Comparison of ENCODE assay signal across 25 cellular contexts in genomic region chr12:27194644-27195043, GRCh38. TPM values are rescaled to one million over a fixed set of nuclear protein-coding genes. Genes with fewer than 3 reads are reported as not detected.
DNase-seq lines count a peak whose midpoint lies in the region; ATAC-seq and TF ChIP-seq lines count a peak whose summit lies in the region.
"Had no signal": no experiment of that assay in that cellular context is flagged by ENCODE, and none has a peak within 500 bp of the region (broad histone marks: within the 10 kb centered on the region; RNA-seq: fewer than 3 reads in every experiment).

No MANE protein-coding gene starts in this region.

- no peak overlapping the region for H3K18ac ChIP-seq in trophoblast cell (ENCODE audit: low read length)

- DNase-seq in left ventricle myocardium inferior (no peak), left cardiac atrium (no peak), esophagus squamous epithelium (lab: John Stamatoyannopoulos, UW) (no peak), trophoblast cell (no peak), aorta (no peak), body of pancreas (no peak)
- DNase-seq in activated CD8-positive, alpha-beta memory T cell treated with anti-CD3 and anti-CD28 coated beads, Interleukin-2, amount 10 ng/mL, durations not matched to agents 7 days and 5 days = no peak
- DNase-seq in effector memory CD8-positive, alpha-beta T cell = no peak
- DNase-seq: activated CD4-positive, alpha-beta T cell treated with anti-CD3 and anti-CD28 coated beads for 4 hours; activated T-cell treated with anti-CD3 and anti-CD28 coated beads, Interleukin-2, amount 50 U/mL, for 48 hours; CD4-positive, CD25-positive, alpha-beta regulatory T cell; colonic mucosa; effector memory CD4-positive, alpha-beta T cell; foreskin melanocyte; immature natural killer cell; KG1; NCI-H1105 treated with DMSO at 0.1 percent for 48 hours; NCI-H2029 treated with DMSO at 0.1 percent for 48 hours; NCI-H345; OCI-M1; ovary; stimulated activated CD4-positive, alpha-beta T cell treated with anti-CD3 and anti-CD28 coated beads, Interleukin-12 subunit alpha, Interleukin-12 subunit beta, amount 100 ng/mL, for 4 hours; stimulated activated CD4-positive, alpha-beta T cell treated with anti-CD3 and anti-CD28 coated beads, Interleukin-4, amount 100 ng/mL, for 1 hour had no signal

- no peaks in the 10 kb centered on the region for H3K9me3 ChIP-seq in left ventricle myocardium inferior (replicated peaks)
- H3K9me3 ChIP-seq in esophagus squamous epithelium = no peaks in the 10 kb centered on the region
- H3K9me3 ChIP-seq in trophoblast cell (ENCODE audit: insufficient read depth, low read depth, low read length) = no peaks in the 10 kb centered on the region
- no peaks in the 10 kb centered on the region for H3K9me3 ChIP-seq in aorta (ENCODE audit: control insufficient read depth, low read length)
- no peaks in the 10 kb centered on the region for H3K9me3 ChIP-seq in body of pancreas
- H3K9me3 ChIP-seq: colonic mucosa, MG63, ovary had no signal

- WGBS in esophagus squamous epithelium, 2 donors = 70 to 78% methylated on average over 2 of the region's 2 CpGs
- whole genome bisulfite sequencing in trophoblast cell (ENCODE audit: extremely low coverage, insufficient coverage, insufficient read length) = no CpG with 5 or more reads among the region's 2 CpGs
- 67 to 73% methylated on average over 2 of the region's 2 CpGs for WGBS in aorta, 2 donors
- WGBS in body of pancreas, 2 donors = 70 to 85% methylated on average over 2 of the region's 2 CpGs

- H3K4me1 Mint-ChIP-seq in activated CD8-positive, alpha-beta memory T cell treated with anti-CD3 and anti-CD28 coated beads, Interleukin-2, amount 10 ng/mL, durations not matched to agents 7 days and 5 days = no peaks in the 10 kb centered on the region
- no peaks in the 10 kb centered on the region for H3K4me1 Mint-ChIP-seq in effector memory CD8-positive, alpha-beta T cell (ENCODE audit: low read depth in 2 of 2)
- H3K4me1 Mint-ChIP-seq: CD4-positive, CD25-positive, alpha-beta regulatory T cell; immature natural killer cell had no signal

- no peaks in the 10 kb centered on the region for H3K9me3 Mint-ChIP-seq in activated CD8-positive, alpha-beta memory T cell treated with anti-CD3 and anti-CD28 coated beads, Interleukin-2, amount 10 ng/mL, durations not matched to agents 7 days and 5 days (ENCODE audit: low read depth)
- no peaks in the 10 kb centered on the region for H3K9me3 Mint-ChIP-seq in effector memory CD8-positive, alpha-beta T cell
- H3K9me3 Mint-ChIP-seq: immature natural killer cell, nephron had no signal

- H3K36me3 ChIP-seq in left ventricle myocardium inferior = no peaks in the 10 kb centered on the region
- H3K36me3 ChIP-seq in esophagus squamous epithelium = no peaks in the 10 kb centered on the region
- no peaks in the 10 kb centered on the region for H3K36me3 ChIP-seq in trophoblast cell (ENCODE audit: control insufficient read depth in 1 of 2, insufficient read depth in 2 of 2, low read length in 2 of 2)
- no peaks in the 10 kb centered on the region for H3K36me3 ChIP-seq in aorta (ENCODE audit: control insufficient read depth in 1 of 2, insufficient read depth in 2 of 2, low read length in 1 of 2)
- H3K36me3 ChIP-seq in body of pancreas (replicated peaks in 1 of 2; ENCODE audit: insufficient read depth in 1 of 2, low read depth in 2 of 2) = no peaks in the 10 kb centered on the region
- H3K36me3 ChIP-seq: colonic mucosa, MG63, ovary had no signal

- CTCF ChIA-PET in activated CD8-positive, alpha-beta memory T cell treated with anti-CD3 and anti-CD28 coated beads, Interleukin-2, amount 10 ng/mL, durations not matched to agents 7 days and 5 days (lab: Charles Lee) = no interaction called here

- H2AFZ ChIP-seq in trophoblast cell (ENCODE audit: insufficient read depth, low read length, poor library complexity) = no peak overlapping the region

- H3K27ac Mint-ChIP-seq in activated CD8-positive, alpha-beta memory T cell treated with anti-CD3 and anti-CD28 coated beads, Interleukin-2, amount 10 ng/mL, durations not matched to agents 7 days and 5 days = no peak overlapping the region
- no peak overlapping the region for H3K27ac Mint-ChIP-seq in effector memory CD8-positive, alpha-beta T cell
- H3K27ac Mint-ChIP-seq: CD4-positive, CD25-positive, alpha-beta regulatory T cell; immature natural killer cell; nephron had no signal

- peak overlapping the region; percentile 85 for H3K27ac ChIP-seq in left ventricle myocardium inferior (replicated peaks)
- H3K27ac ChIP-seq in esophagus squamous epithelium = peak overlapping the region; percentile 21 to 83 (median 72)
- peak overlapping the region; percentile 74 for H3K27ac ChIP-seq in trophoblast cell (ENCODE audit: low read depth, low read length)
- peak overlapping the region; percentile 86 to 99 for H3K27ac ChIP-seq in aorta (ENCODE audit: low read depth in 1 of 2, low read length in 2 of 2)
- H3K27ac ChIP-seq in body of pancreas = no peak overlapping the region
- H3K27ac ChIP-seq: colonic mucosa, ovary had no signal

- H3K4me3 ChIP-seq in left ventricle myocardium inferior (no peak overlapping the region), esophagus squamous epithelium (no peak overlapping the region), trophoblast cell (ENCODE audit: low read depth, low read length) (no peak overlapping the region), aorta (ENCODE audit: low read length in 2 of 2) (no peak overlapping the region), body of pancreas (no peak overlapping the region)
- H3K4me3 ChIP-seq: colonic mucosa, MG63, ovary had no signal

- no peaks in the 10 kb centered on the region for H3K36me3 Mint-ChIP-seq in activated CD8-positive, alpha-beta memory T cell treated with anti-CD3 and anti-CD28 coated beads, Interleukin-2, amount 10 ng/mL, durations not matched to agents 7 days and 5 days
- H3K36me3 Mint-ChIP-seq in effector memory CD8-positive, alpha-beta T cell (ENCODE audit: insufficient read depth) = no peaks in the 10 kb centered on the region
- H3K36me3 Mint-ChIP-seq: immature natural killer cell had no signal

- H3K4me1 ChIP-seq in left ventricle myocardium inferior (peaks cover 46% of the 10 kb centered on the region), esophagus squamous epithelium (peaks cover 0 to 32% (median 7%) of the 10 kb centered on the region in 3 donors), trophoblast cell (ENCODE audit: control insufficient read depth in 1 of 2, insufficient read depth in 2 of 2, low read length in 2 of 2) (peaks cover 2 to 16% of the 10 kb centered on the region in 2 experiments), aorta (ENCODE audit: control insufficient read depth in 1 of 2, insufficient read depth in 2 of 2, low read length in 2 of 2) (peaks cover 2 to 9% of the 10 kb centered on the region in 2 donors), body of pancreas (peaks cover 26% of the 10 kb centered on the region)

- no peak overlapping the region for H3K4me3 Mint-ChIP-seq in activated CD8-positive, alpha-beta memory T cell treated with anti-CD3 and anti-CD28 coated beads, Interleukin-2, amount 10 ng/mL, durations not matched to agents 7 days and 5 days
- H3K4me3 Mint-ChIP-seq in effector memory CD8-positive, alpha-beta T cell = no peak overlapping the region
- H3K4me3 Mint-ChIP-seq: CD4-positive, CD25-positive, alpha-beta regulatory T cell; immature natural killer cell; nephron had no signal

- peak overlapping the region; percentile 71 for H4K91ac ChIP-seq in trophoblast cell (ENCODE audit: low read depth, low read length)

- H3K79me2 ChIP-seq in trophoblast cell (ENCODE audit: control insufficient read depth, insufficient read depth, low read length, poor library complexity) = no peaks in the 10 kb centered on the region

- no peak for TF ChIP-seq CTCF in left ventricle myocardium inferior (IDR thresholded peaks at IDR 0.05; ENCODE audit: borderline replicate concordance)
- TF ChIP-seq CTCF in esophagus squamous epithelium (IDR thresholded peaks at IDR 0.05) = no peak
- no peak for TF ChIP-seq CTCF in body of pancreas (IDR thresholded peaks at IDR 0.05)

- no peak overlapping the region for H3K4me2 ChIP-seq in trophoblast cell (ENCODE audit: low read length)

- no peak overlapping the region for H3K4ac ChIP-seq in trophoblast cell (ENCODE audit: low read depth, low read length)

- H3K79me1 ChIP-seq in trophoblast cell (ENCODE audit: low read length) = peaks cover 13% of the 10 kb centered on the region

- peak overlapping the region; percentile 5 for H2BK120ac ChIP-seq in trophoblast cell (ENCODE audit: insufficient read depth, low read length, poor library complexity)

- intact Hi-C loops in left ventricle myocardium inferior (cut with micrococcal nuclease) (no loop called here), left cardiac atrium (cut with DNase I) (loop anchor here in 1 of 2 donors (5.0 kb wide), 1 partner anchor 48 kb away; the partner anchor contains the start of gene STK38L), esophagus squamous epithelium (cut with DNase I) (no loop called here), aorta (cut with DNase I) (loop anchor here (2.0 to 5.0 kb wide), 2 partner anchors 48 to 50 kb away; partner anchors contain the start of gene STK38L (in 2 of the 2)), body of pancreas (cut with DNase I) (no loop called here)

- TF ChIP-seq POLR2A in esophagus squamous epithelium (IDR thresholded peaks at IDR 0.05) (no peak), body of pancreas (IDR thresholded peaks at IDR 0.05) (no peak)

- H3K14ac ChIP-seq in trophoblast cell (ENCODE audit: low read length) = no peak overlapping the region

- H3K23ac ChIP-seq in trophoblast cell (ENCODE audit: low read length) = no peak overlapping the region

- H3K27me3 ChIP-seq in left ventricle myocardium inferior (ENCODE audit: low read depth) (no peaks in the 10 kb centered on the region), esophagus squamous epithelium (no peaks in the 10 kb centered on the region), trophoblast cell (ENCODE audit: insufficient read depth, low read length) (no peaks in the 10 kb centered on the region), aorta (ENCODE audit: control insufficient read depth in 1 of 2, insufficient read depth in 2 of 2, low read length in 1 of 2) (no peaks in the 10 kb centered on the region), body of pancreas (no peaks in the 10 kb centered on the region)
- H3K27me3 ChIP-seq: colonic mucosa, MG63, ovary had no signal

- no peak overlapping the region for H2AK5ac ChIP-seq in trophoblast cell (ENCODE audit: low read length)

- ATAC-seq in left cardiac atrium (no peak), aorta (ENCODE audit: low FRiP score) (no peak), body of pancreas (no peak)
- no peak for ATAC-seq in activated CD8-positive, alpha-beta memory T cell treated with anti-CD3 and anti-CD28 coated beads, Interleukin-2, amount 10 ng/mL, durations not matched to agents 7 days and 5 days
- no peak for ATAC-seq in effector memory CD8-positive, alpha-beta T cell (replicated peaks)

- no peak overlapping the region for H3K9ac ChIP-seq in trophoblast cell (ENCODE audit: low read length)

- no peak overlapping the region for H2BK12ac ChIP-seq in trophoblast cell (ENCODE audit: low read length)

- H4K8ac ChIP-seq in trophoblast cell (ENCODE audit: low read depth, low read length) = no peak overlapping the region

- no peak overlapping the region for H4K12ac ChIP-seq in trophoblast cell (ENCODE audit: low read depth, low read length)

- peak overlapping the region; percentile 9 for H2BK5ac ChIP-seq in trophoblast cell (ENCODE audit: low read depth, low read length, poor library complexity)

- H3K27me3 Mint-ChIP-seq in activated CD8-positive, alpha-beta memory T cell treated with anti-CD3 and anti-CD28 coated beads, Interleukin-2, amount 10 ng/mL, durations not matched to agents 7 days and 5 days = no peaks in the 10 kb centered on the region
- H3K27me3 Mint-ChIP-seq in effector memory CD8-positive, alpha-beta T cell = no peaks in the 10 kb centered on the region
- H3K27me3 Mint-ChIP-seq: CD4-positive, CD25-positive, alpha-beta regulatory T cell had no signal

RNA-seq across cellular contexts. Expression of gene STK38L, which starts 49.4 kb away (rescaled TPM):
- 75.4 TPM for total RNA-seq in left ventricle myocardium inferior
- 100 to 1,000 TPM in 1 of 2 donors, 10 to 100 TPM in 1; 70.6 to 135 TPM for total RNA-seq in left cardiac atrium
- 10 to 100 TPM; 15.6 to 53.2 (median 28.0) TPM for total RNA-seq in esophagus squamous epithelium
- polyA plus RNA-seq in trophoblast cell (2013) = 28.6 and 30.7 TPM in 2 replicates
- total RNA-seq in aorta = 100 to 1,000 TPM; 218 to 414 TPM
- polyA plus RNA-seq in aorta = 10 to 100 TPM; 54.6 to 94.4 TPM
- total RNA-seq in activated CD8-positive, alpha-beta memory T cell treated with anti-CD3 and anti-CD28 coated beads, Interleukin-2, amount 10 ng/mL, durations not matched to agents 7 days and 5 days = 10 to 100 TPM; 18.7 to 29.4 TPM
- 10 to 100 TPM; 17.5 to 28.0 TPM for total RNA-seq in body of pancreas

Comparison
In these comparisons a context has a peak if more than half of its experiments do, and no peak if none do; other contexts are left out.
1. H3K27ac ChIP-seq: peak in left ventricle myocardium inferior (single experiment), esophagus squamous epithelium (4 of 4), trophoblast cell (single experiment) and aorta (2 of 2); none in body of pancreas (0 of 4).
2. intact Hi-C loops: an anchor here in aorta (2.0 to 5.0 kb wide); none called in left ventricle myocardium inferior, esophagus squamous epithelium and body of pancreas.